16 cellular contexts compared by ENCODE assay signal in genomic region chr3:178100881-178101280, GRCh38.
"Had no signal": no experiment of that assay in that cellular context is flagged by ENCODE, and none has a peak within 500 bp of the region (broad histone marks: within the 10 kb centered on the region; RNA-seq: fewer than 3 reads in every experiment).

No MANE protein-coding gene starts in this region.

- ATAC-seq: activated T-cell treated with anti-CD3 and anti-CD28 coated beads, Interleukin-2, amount 50 U/mL, for 72 hours; esophagus mucosa; gastroesophageal sphincter; heart left ventricle; left lobe of liver; stimulated activated naive CD8-positive, alpha-beta T cell treated with anti-CD3 and anti-CD28 coated beads, Interleukin-15, amount 100 ng/mL, for 72 hours had no signal

- H3K4me3 Mint-ChIP-seq: activated T-cell treated with anti-CD3 and anti-CD28 coated beads, Interleukin-2, amount 50 U/mL, for 72 hours; nephron progenitor cell; stimulated activated naive CD8-positive, alpha-beta T cell treated with anti-CD3 and anti-CD28 coated beads, Interleukin-15, amount 100 ng/mL, for 72 hours had no signal

- H3K27ac Mint-ChIP-seq: activated T-cell treated with anti-CD3 and anti-CD28 coated beads, Interleukin-2, amount 50 U/mL, for 72 hours; nephron progenitor cell; stimulated activated naive CD8-positive, alpha-beta T cell treated with anti-CD3 and anti-CD28 coated beads, Interleukin-15, amount 100 ng/mL, for 72 hours had no signal

- H3K27me3 Mint-ChIP-seq: stimulated activated naive CD8-positive, alpha-beta T cell treated with anti-CD3 and anti-CD28 coated beads, Interleukin-15, amount 100 ng/mL, for 72 hours had no signal

- H3K9me3 Mint-ChIP-seq: activated T-cell treated with anti-CD3 and anti-CD28 coated beads, Interleukin-2, amount 50 U/mL, for 72 hours; stimulated activated naive CD8-positive, alpha-beta T cell treated with anti-CD3 and anti-CD28 coated beads, Interleukin-15, amount 100 ng/mL, for 72 hours had no signal

- DNase-seq: activated CD4-positive, alpha-beta T cell treated with anti-CD3 and anti-CD28 coated beads, Interleukin-2, amount 50 U/mL, for 4 hours; activated effector memory CD4-positive, alpha-beta T cell treated with anti-CD3 and anti-CD28 coated beads, Interleukin-2, amount 50 U/mL, for 16 hours; activated naive CD4-positive, alpha-beta T cell treated with anti-CD3 and anti-CD28 coated beads, Interleukin-2, amount 50 U/mL, for 16 hours; activated T-cell treated with anti-CD3 and anti-CD28 coated beads, Interleukin-2, amount 50 U/mL, for 72 hours; adrenal gland; effector CD8-positive, alpha-beta T cell; heart left ventricle; kidney; nephron progenitor cell; occipital lobe; stimulated activated CD4-positive, alpha-beta T cell treated with anti-CD3 and anti-CD28 coated beads, Interleukin-2, amount 100 ng/mL, for 48 hours; stimulated activated naive CD8-positive, alpha-beta T cell treated with anti-CD3 and anti-CD28 coated beads, Interleukin-15, amount 100 ng/mL, for 72 hours; trophoblast cell had no signal
